Comparison of ENCODE assay signal across 21 cellular contexts in the genomic region with DNA sequence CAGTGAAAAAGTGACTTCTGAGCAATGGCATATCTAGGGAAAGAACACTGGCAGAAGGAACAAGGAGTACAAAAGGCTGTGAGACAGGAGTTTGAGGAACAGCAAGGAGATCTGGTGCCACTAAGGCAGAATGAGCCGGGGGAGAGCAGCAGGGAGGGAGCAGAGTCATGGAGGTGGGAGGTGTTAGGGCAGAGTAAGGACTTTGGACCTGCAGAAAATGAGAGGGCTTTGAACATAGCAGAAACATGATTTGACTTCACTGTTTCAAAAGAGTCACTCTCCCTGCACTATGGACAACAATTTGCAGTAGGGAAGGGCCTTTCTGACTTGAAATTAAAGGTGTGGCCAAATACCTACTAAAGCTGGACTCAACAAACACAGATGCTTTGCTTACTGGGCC.
DNase-seq lines count a peak whose midpoint lies in the region; ATAC-seq and TF ChIP-seq lines count a peak whose summit lies in the region.
"Had no signal": no experiment of that assay in that cellular context is flagged by ENCODE, and none has a peak within 500 bp of the region (broad histone marks: within the 10 kb centered on the region; RNA-seq: fewer than 3 reads in every experiment).

No MANE protein-coding gene starts in this region.

- POLR2A ChIA-PET in OCI-LY7 (lab: Charles Lee) = interaction anchor here (0.6 kb wide), 1 partner anchor 54 kb away, joined by 3 read pairs; no protein-coding TSS in a partner anchor

- no peak overlapping the region for H3K4me3 ChIP-seq in brain microvascular endothelial cell (ENCODE audit: low read depth, low read length)
- no peak overlapping the region for H3K4me3 ChIP-seq in mesendoderm (ENCODE audit: low read length)
- H3K4me3 ChIP-seq in OCI-LY7 (ENCODE audit: low read depth, low read length, poor library complexity, severe bottlenecking) = no peak overlapping the region
- H3K4me3 ChIP-seq: BLaER1 treated with 17β-estradiol and CSF1 and Interleukin-3, amounts not matched to agents 10 nM and 100 nM; esophagus muscularis mucosa had no signal

- ATAC-seq in Right ventricle myocardium superior (ENCODE audit: poor library complexity) (peak; percentile 19), Right ventricle myocardium inferior (no peak), HG02870 (IDR thresholded peaks at IDR 0.05; ENCODE audit: unreplicated experiment) (no peak)
- ATAC-seq: activated CD8-positive, alpha-beta T cell treated with anti-CD3 and anti-CD28 coated beads for 36 hours had no signal

- H3K9ac ChIP-seq in mesendoderm (ENCODE audit: low read length) = no peak overlapping the region
- H3K9ac ChIP-seq: BLaER1 treated with 17β-estradiol and CSF1 and Interleukin-3, amounts not matched to agents 10 nM and 100 nM; SK-N-SH had no signal

- no peak for TF ChIP-seq CTCF in brain microvascular endothelial cell (IDR thresholded peaks at IDR 0.05; ENCODE audit: low read depth, low read length, missing control alignments)
- TF ChIP-seq CTCF in type B pancreatic cell (conservative IDR thresholded peaks at IDR 0.05) = no peak
- TF ChIP-seq CTCF in OCI-LY7 (conservative IDR thresholded peaks at IDR 0.05; ENCODE audit: low read length) = no peak

- no peak overlapping the region for H2AK5ac ChIP-seq in mesendoderm (ENCODE audit: low read length)

- H3K4ac ChIP-seq in mesendoderm (ENCODE audit: low read depth, low read length) = no peak overlapping the region

- peak overlapping the region; percentile 87 for H3K27ac Mint-ChIP-seq in type B pancreatic cell
- H3K27ac Mint-ChIP-seq: activated CD8-positive, alpha-beta T cell treated with anti-CD3 and anti-CD28 coated beads for 36 hours had no signal

- H3K36me3 Mint-ChIP-seq in type B pancreatic cell = no peaks in the 10 kb centered on the region

- no peak overlapping the region for H2BK15ac ChIP-seq in mesendoderm (replicated peaks; ENCODE audit: low read depth)

- H3K27me3 ChIP-seq in brain microvascular endothelial cell (replicated peaks) (no peaks in the 10 kb centered on the region), mesendoderm (ENCODE audit: insufficient read depth, low read length, poor library complexity) (no peaks in the 10 kb centered on the region)
- H3K27me3 ChIP-seq: esophagus muscularis mucosa, neutrophil had no signal

- in situ Hi-C loops in brain microvascular endothelial cell (cut with HindIII; ENCODE audit: low pct_ligation_motif_present, low sequenced_read_pairs) = no loop called here

- no peaks in the 10 kb centered on the region for H3K9me3 ChIP-seq in OCI-LY7 (ENCODE audit: low read length)
- H3K9me3 ChIP-seq: BLaER1 treated with 17β-estradiol and CSF1 and Interleukin-3, amounts not matched to agents 10 nM and 100 nM; esophagus muscularis mucosa; neutrophil; SK-N-SH had no signal

- H3K36me3 ChIP-seq in brain microvascular endothelial cell (replicated peaks) = no peaks in the 10 kb centered on the region
- H3K36me3 ChIP-seq in mesendoderm (ENCODE audit: control insufficient read depth, insufficient read depth, low read length) = no peaks in the 10 kb centered on the region
- H3K36me3 ChIP-seq in OCI-LY7 (ENCODE audit: insufficient read depth, low read length) = no peaks in the 10 kb centered on the region
- H3K36me3 ChIP-seq: BLaER1 treated with 17β-estradiol and CSF1 and Interleukin-3, amounts not matched to agents 10 nM and 100 nM; esophagus muscularis mucosa; neutrophil had no signal

- H3K27me3 Mint-ChIP-seq in type B pancreatic cell = no peaks in the 10 kb centered on the region
- H3K27me3 Mint-ChIP-seq: activated CD8-positive, alpha-beta T cell treated with anti-CD3 and anti-CD28 coated beads for 36 hours; central memory CD8-positive, alpha-beta T cell had no signal

- no peak overlapping the region for H2AFZ ChIP-seq in OCI-LY7 (ENCODE audit: low read length)

- no peaks in the 10 kb centered on the region for H4K20me1 ChIP-seq in OCI-LY7 (ENCODE audit: insufficient read depth, low read length)
- H4K20me1 ChIP-seq: BLaER1 treated with 17β-estradiol and CSF1 and Interleukin-3, amounts not matched to agents 10 nM and 100 nM had no signal

- H3K4me1 ChIP-seq in mesendoderm (ENCODE audit: control insufficient read depth, low read depth, low read length) (peaks cover 4% of the 10 kb centered on the region), OCI-LY7 (ENCODE audit: insufficient read depth, low read length, poor library complexity, severe bottlenecking) (no peaks in the 10 kb centered on the region)
- H3K4me1 ChIP-seq: BLaER1 treated with 17β-estradiol and CSF1 and Interleukin-3, amounts not matched to agents 10 nM and 100 nM; esophagus muscularis mucosa had no signal

- no CpG with 5 or more reads among the region's 1 CpG for WGBS in mesendoderm (ENCODE audit: extremely low coverage, insufficient coverage, low lambda C conversion rate)

- DNase-seq in Right ventricle myocardium superior = no peak
- DNase-seq in Right ventricle myocardium inferior (ENCODE audit: missing footprints) = no peak
- DNase-seq in brain microvascular endothelial cell = peak; percentile 5
- peak; percentile 14 for DNase-seq in mesendoderm
- DNase-seq in type B pancreatic cell (ENCODE audit: extremely low spot score, unreplicated experiment) = no peak
- DNase-seq in OCI-LY7 (ENCODE audit: low spot score) = no peak
- no peak for DNase-seq in NCI-H526 treated with DMSO at 0.1 percent for 48 hours (lab: John Stamatoyannopoulos, UW)
- DNase-seq: activated CD4-positive, CD25-positive, alpha-beta regulatory T cell; activated CD8-positive, alpha-beta T cell treated with anti-CD3 and anti-CD28 coated beads for 36 hours; amniotic stem cell; effector CD8-positive, alpha-beta T cell; HCEC 1CT; NCI-H1417; NCI-H2171; SK-N-SH; stimulated activated CD4-positive, alpha-beta T cell treated with anti-CD3 and anti-CD28 coated beads, Interleukin-12 subunit alpha, Interleukin-12 subunit beta, amount 100 ng/mL, for 4 hours had no signal

- BruUV-seq in OCI-LY7 (replicated peaks; lab: Mats Ljungman, UMichigan) = no TSS peak

- no peaks in the 10 kb centered on the region for H3K9me3 Mint-ChIP-seq in type B pancreatic cell

- H3K4me3 Mint-ChIP-seq in type B pancreatic cell = peak overlapping the region; percentile 23
- H3K4me3 Mint-ChIP-seq: activated CD8-positive, alpha-beta T cell treated with anti-CD3 and anti-CD28 coated beads for 36 hours; central memory CD8-positive, alpha-beta T cell had no signal

- H3K27ac ChIP-seq in brain microvascular endothelial cell (peak overlapping the region; percentile 71), mesendoderm (ENCODE audit: low read depth, low read length) (no peak overlapping the region), OCI-LY7 (ENCODE audit: low read depth, low read length, poor library complexity, severe bottlenecking) (no peak overlapping the region)
- H3K27ac ChIP-seq: BLaER1 treated with 17β-estradiol and CSF1 and Interleukin-3, amounts not matched to agents 10 nM and 100 nM; esophagus muscularis mucosa; neutrophil had no signal

- H3K79me2 ChIP-seq in mesendoderm (ENCODE audit: control insufficient read depth, insufficient read depth, low read length) (no peaks in the 10 kb centered on the region), OCI-LY7 (ENCODE audit: insufficient read depth, low read depth, low read length) (no peaks in the 10 kb centered on the region)

- no peak overlapping the region for H3K18ac ChIP-seq in mesendoderm (ENCODE audit: low read length)

- H4K8ac ChIP-seq in mesendoderm (ENCODE audit: low read depth, low read length) = no peak overlapping the region

- no peak overlapping the region for H3K56ac ChIP-seq in mesendoderm (ENCODE audit: low read length)

- H3K79me1 ChIP-seq in mesendoderm (ENCODE audit: low read length) = no peaks in the 10 kb centered on the region

- intact Hi-C loops in Right ventricle myocardium superior (cut with DNase I) (no loop called here), Right ventricle myocardium inferior (cut with DNase I) (no loop called here), OCI-LY7 (cut with micrococcal nuclease; ENCODE audit: unreplicated experiment) (no loop called here)

- H2BK120ac ChIP-seq in mesendoderm (ENCODE audit: low read depth, low read length) = no peak overlapping the region

- H3K4me2 ChIP-seq in mesendoderm (ENCODE audit: low read length) (no peak overlapping the region), OCI-LY7 (ENCODE audit: low read length) (no peak overlapping the region)
- H3K4me2 ChIP-seq: BLaER1 treated with 17β-estradiol and CSF1 and Interleukin-3, amounts not matched to agents 10 nM and 100 nM; SK-N-SH had no signal

- CTCF ChIA-PET in OCI-LY7 (lab: Charles Lee; ENCODE audit: unreplicated experiment) = no interaction called here

- H4K5ac ChIP-seq in mesendoderm (ENCODE audit: low read length) = no peak overlapping the region

- no peaks in the 10 kb centered on the region for H3K9me2 ChIP-seq in OCI-LY7 (ENCODE audit: insufficient read depth, low read length)
- H3K9me2 ChIP-seq: SK-N-SH had no signal

- no peak overlapping the region for H2BK5ac ChIP-seq in mesendoderm (ENCODE audit: low read length)

- no peak overlapping the region for H3K23ac ChIP-seq in mesendoderm (ENCODE audit: low read length)

- peaks cover 16% of the 10 kb centered on the region for H3K4me1 Mint-ChIP-seq in type B pancreatic cell (ENCODE audit: unreplicated experiment)
- H3K4me1 Mint-ChIP-seq: central memory CD8-positive, alpha-beta T cell had no signal

Comparison
In these comparisons a context has a peak if more than half of its experiments do, and no peak if none do; other contexts are left out.
1. DNase-seq: peak in brain microvascular endothelial cell (single experiment) and mesendoderm (single experiment); none in Right ventricle myocardium superior (single experiment), Right ventricle myocardium inferior (single experiment), type B pancreatic cell (single experiment), OCI-LY7 (single experiment) and NCI-H526 treated with DMSO at 0.1 percent for 48 hours (single experiment).